29 cellular contexts compared by ENCODE assay signal in genomic region chr12:97375310-97375709, GRCh38.
DNase-seq lines count a peak whose midpoint lies in the region; ATAC-seq and TF ChIP-seq lines count a peak whose summit lies in the region.
"Had no signal": no experiment of that assay in that cellular context is flagged by ENCODE, and none has a peak within 500 bp of the region (broad histone marks: within the 10 kb centered on the region; RNA-seq: fewer than 3 reads in every experiment).

No MANE protein-coding gene starts in this region.

- H3K27me3 ChIP-seq in GM23338 (ENCODE audit: insufficient read depth), result no peaks in the 10 kb centered on the region
- H3K27me3 ChIP-seq: transverse colon had no signal

- H3K27ac Mint-ChIP-seq in GM23338, result no peak overlapping the region
- H3K27ac Mint-ChIP-seq: dendritic cell treated with granulocyte-macrophage colony-stimulating factor and Interleukin-4, amounts not matched to agents 40 ng/mL and 50 ng/mL, for 4 days; immature natural killer cell; natural killer cell treated with Interleukin-12 subunit alpha and Interleukin-12 subunit beta and Interleukin-15 and Interleukin-18, amount 100 ng/mL, for 72 hours; stimulated activated memory B cell treated with anti-CD40 and anti-IgM and Interleukin-4, amounts not matched to agents 10 μg/mL and 1 μg/mL and 100 μg/mL, for 72 hours had no signal

- H3K4me3 Mint-ChIP-seq in GM23338, result no peak overlapping the region
- H3K4me3 Mint-ChIP-seq: central memory CD8-positive, alpha-beta T cell; dendritic cell treated with granulocyte-macrophage colony-stimulating factor and Interleukin-4, amounts not matched to agents 40 ng/mL and 50 ng/mL, for 4 days; immature natural killer cell; natural killer cell treated with Interleukin-12 subunit alpha and Interleukin-12 subunit beta and Interleukin-15 and Interleukin-18, amount 100 ng/mL, for 72 hours; stimulated activated memory B cell treated with anti-CD40 and anti-IgM and Interleukin-4, amounts not matched to agents 10 μg/mL and 1 μg/mL and 100 μg/mL, for 72 hours had no signal

- H3K9me3 Mint-ChIP-seq in GM23338, result no peaks in the 10 kb centered on the region
- H3K9me3 Mint-ChIP-seq: central memory CD8-positive, alpha-beta T cell; dendritic cell treated with granulocyte-macrophage colony-stimulating factor and Interleukin-4, amounts not matched to agents 40 ng/mL and 50 ng/mL, for 4 days; natural killer cell treated with Interleukin-12 subunit alpha and Interleukin-12 subunit beta and Interleukin-15 and Interleukin-18, amount 100 ng/mL, for 72 hours; stimulated activated memory B cell treated with anti-CD40 and anti-IgM and Interleukin-4, amounts not matched to agents 10 μg/mL and 1 μg/mL and 100 μg/mL, for 72 hours had no signal

- H3K79me2 ChIP-seq in GM23338 (replicated peaks; ENCODE audit: insufficient read depth), result no peaks in the 10 kb centered on the region

- no peaks in the 10 kb centered on the region for H3K36me3 ChIP-seq in GM23338 (ENCODE audit: insufficient read depth)
- H3K36me3 ChIP-seq: transverse colon had no signal

- H3K4me1 Mint-ChIP-seq in GM23338, result peaks cover 3% of the 10 kb centered on the region; the same call in 1 of the 3 replicates
- H3K4me1 Mint-ChIP-seq: central memory CD8-positive, alpha-beta T cell; immature natural killer cell; stimulated activated memory B cell treated with anti-CD40 and anti-IgM and Interleukin-4, amounts not matched to agents 10 μg/mL and 1 μg/mL and 100 μg/mL, for 72 hours had no signal

- DNase-seq in GM23338 (ENCODE audit: low spot score) (no peak), DMS79 treated with DMSO at 0.1 percent for 48 hours (lab: John Stamatoyannopoulos, UW) (no peak), COR-L47 (lab: John Stamatoyannopoulos, UW) (no peak), GOT3 (lab: John Stamatoyannopoulos, UW) (no peak), NCI-H1694 (lab: John Stamatoyannopoulos, UW) (no peak)
- DNase-seq: activated CD4-positive, alpha-beta T cell treated with anti-CD3 and anti-CD28 coated beads, Interleukin-2, amount 50 U/mL, for 48 hours; activated CD8-positive, alpha-beta memory T cell treated with anti-CD3 and anti-CD28 coated beads, Interleukin-2, amount 50 U/mL, for 4 hours; activated naive CD4-positive, alpha-beta T cell; erythroblast; immature natural killer cell; left cardiac atrium; mammary epithelial cell; MM.1S; NCI-H1105 treated with DMSO at 0.1 percent for 48 hours; NCI-H2029 treated with DMSO at 0.1 percent for 48 hours; NCI-H526; NK-92 treated with Interleukin-12 subunit alpha and Interleukin-12 subunit beta, amount 100 ng/mL, for 24 hours; PC-3; SK-N-SH; T-helper 2 cell; transverse colon had no signal

- ATAC-seq in GM18868 (IDR thresholded peaks at IDR 0.05; ENCODE audit: unreplicated experiment) (peak; percentile 78), GM23338 (no peak), HG03439 (IDR thresholded peaks at IDR 0.05; ENCODE audit: unreplicated experiment) (peak; percentile 68)
- ATAC-seq: activated CD4-positive, CD25-positive, alpha-beta regulatory T cell treated with anti-CD3 and anti-CD28 coated beads, Interleukin-2, amount 50 U/mL, for 24 hours; left cardiac atrium; natural killer cell treated with Interleukin-12 subunit alpha and Interleukin-12 subunit beta and Interleukin-15 and Interleukin-18, amount 100 ng/mL, for 72 hours; PC-3; stimulated activated memory B cell treated with anti-CD40 and anti-IgM and Interleukin-4, amounts not matched to agents 10 μg/mL and 1 μg/mL and 100 μg/mL, for 72 hours had no signal

- H4K20me1 ChIP-seq in GM23338 (replicated peaks; ENCODE audit: insufficient read depth), result no peaks in the 10 kb centered on the region

- H3K4me3 ChIP-seq in GM23338, result no peak overlapping the region
- H3K4me3 ChIP-seq: transverse colon had no signal

- peaks cover 3% of the 10 kb centered on the region for H3K27me3 Mint-ChIP-seq in GM23338 (ENCODE audit: insufficient read depth, low read depth, poor library complexity)
- H3K27me3 Mint-ChIP-seq: central memory CD8-positive, alpha-beta T cell; dendritic cell treated with granulocyte-macrophage colony-stimulating factor and Interleukin-4, amounts not matched to agents 40 ng/mL and 50 ng/mL, for 4 days; natural killer cell treated with Interleukin-12 subunit alpha and Interleukin-12 subunit beta and Interleukin-15 and Interleukin-18, amount 100 ng/mL, for 72 hours; stimulated activated memory B cell treated with anti-CD40 and anti-IgM and Interleukin-4, amounts not matched to agents 10 μg/mL and 1 μg/mL and 100 μg/mL, for 72 hours had no signal

- no peaks in the 10 kb centered on the region for H3K36me3 Mint-ChIP-seq in GM23338 (ENCODE audit: low read depth)
- H3K36me3 Mint-ChIP-seq: immature natural killer cell; natural killer cell treated with Interleukin-12 subunit alpha and Interleukin-12 subunit beta and Interleukin-15 and Interleukin-18, amount 100 ng/mL, for 72 hours; stimulated activated memory B cell treated with anti-CD40 and anti-IgM and Interleukin-4, amounts not matched to agents 10 μg/mL and 1 μg/mL and 100 μg/mL, for 72 hours had no signal

- H3K27ac ChIP-seq in GM23338 (ENCODE audit: low read depth), result no peak overlapping the region
- H3K27ac ChIP-seq: KMS-11, transverse colon had no signal

- H3F3A ChIP-seq in GM23338 (replicated peaks; ENCODE audit: low read depth), result no peaks in the 10 kb centered on the region

- peaks cover 4% of the 10 kb centered on the region; the same call in 1 of the 2 replicates for H3K9me2 ChIP-seq in GM23338 (ENCODE audit: insufficient read depth)
- H3K9me2 ChIP-seq: SK-N-SH had no signal

- no peak overlapping the region for H3K4me2 ChIP-seq in GM23338
- H3K4me2 ChIP-seq: KMS-11, SK-N-SH had no signal

- H3K4me1 ChIP-seq in GM23338 (ENCODE audit: insufficient read depth), result no peaks in the 10 kb centered on the region
- H3K4me1 ChIP-seq: transverse colon had no signal

- peak overlapping the region; percentile 15 for H2AFZ ChIP-seq in GM23338

- TF ChIP-seq CTCF in GM23338 (conservative IDR thresholded peaks at IDR 0.05; ENCODE audit: low read depth in 2 of 2), result no peak

TF ChIP-seq in GM23338, 12 proteins besides CTCF, POLR2A, EP300 and RAD21 (continues in another document):
- TF ChIP-seq ZNF331 (CRISPR knock-in tag; IDR thresholded peaks at IDR 0.05; ENCODE audit: low read depth) (no peak), ZNF114 (CRISPR knock-in tag; IDR thresholded peaks at IDR 0.05) (no peak), EZH2 (IDR thresholded peaks at IDR 0.05; ENCODE audit: low read depth, unreplicated experiment) (no peak), JUNB (IDR thresholded peaks at IDR 0.05; ENCODE audit: unreplicated experiment) (no peak), EZH2phosphoT487 (IDR thresholded peaks at IDR 0.05; ENCODE audit: unreplicated experiment) (no peak), STAT1 (IDR thresholded peaks at IDR 0.05; ENCODE audit: unreplicated experiment) (no peak), POLR2AphosphoS5 (IDR thresholded peaks at IDR 0.05; ENCODE audit: low read depth) (no peak), NANOG (IDR thresholded peaks at IDR 0.05; ENCODE audit: borderline replicate concordance) (no peak), CREB1 (CRISPR knock-in tag; IDR thresholded peaks at IDR 0.05; ENCODE audit: low read depth) (no peak)
- TF ChIP-seq, protein P1, sequence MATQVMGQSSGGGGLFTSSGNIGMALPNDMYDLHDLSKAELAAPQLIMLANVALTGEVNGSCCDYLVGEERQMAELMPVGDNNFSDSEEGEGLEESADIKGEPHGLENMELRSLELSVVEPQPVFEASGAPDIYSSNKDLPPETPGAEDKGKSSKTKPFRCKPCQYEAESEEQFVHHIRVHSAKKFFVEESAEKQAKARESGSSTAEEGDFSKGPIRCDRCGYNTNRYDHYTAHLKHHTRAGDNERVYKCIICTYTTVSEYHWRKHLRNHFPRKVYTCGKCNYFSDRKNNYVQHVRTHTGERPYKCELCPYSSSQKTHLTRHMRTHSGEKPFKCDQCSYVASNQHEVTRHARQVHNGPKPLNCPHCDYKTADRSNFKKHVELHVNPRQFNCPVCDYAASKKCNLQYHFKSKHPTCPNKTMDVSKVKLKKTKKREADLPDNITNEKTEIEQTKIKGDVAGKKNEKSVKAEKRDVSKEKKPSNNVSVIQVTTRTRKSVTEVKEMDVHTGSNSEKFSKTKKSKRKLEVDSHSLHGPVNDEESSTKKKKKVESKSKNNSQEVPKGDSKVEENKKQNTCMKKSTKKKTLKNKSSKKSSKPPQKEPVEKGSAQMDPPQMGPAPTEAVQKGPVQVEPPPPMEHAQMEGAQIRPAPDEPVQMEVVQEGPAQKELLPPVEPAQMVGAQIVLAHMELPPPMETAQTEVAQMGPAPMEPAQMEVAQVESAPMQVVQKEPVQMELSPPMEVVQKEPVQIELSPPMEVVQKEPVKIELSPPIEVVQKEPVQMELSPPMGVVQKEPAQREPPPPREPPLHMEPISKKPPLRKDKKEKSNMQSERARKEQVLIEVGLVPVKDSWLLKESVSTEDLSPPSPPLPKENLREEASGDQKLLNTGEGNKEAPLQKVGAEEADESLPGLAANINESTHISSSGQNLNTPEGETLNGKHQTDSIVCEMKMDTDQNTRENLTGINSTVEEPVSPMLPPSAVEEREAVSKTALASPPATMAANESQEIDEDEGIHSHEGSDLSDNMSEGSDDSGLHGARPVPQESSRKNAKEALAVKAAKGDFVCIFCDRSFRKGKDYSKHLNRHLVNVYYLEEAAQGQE (IDR thresholded peaks at IDR 0.05; ENCODE audit: unreplicated experiment), result no peak
- TF ChIP-seq, protein P2, sequence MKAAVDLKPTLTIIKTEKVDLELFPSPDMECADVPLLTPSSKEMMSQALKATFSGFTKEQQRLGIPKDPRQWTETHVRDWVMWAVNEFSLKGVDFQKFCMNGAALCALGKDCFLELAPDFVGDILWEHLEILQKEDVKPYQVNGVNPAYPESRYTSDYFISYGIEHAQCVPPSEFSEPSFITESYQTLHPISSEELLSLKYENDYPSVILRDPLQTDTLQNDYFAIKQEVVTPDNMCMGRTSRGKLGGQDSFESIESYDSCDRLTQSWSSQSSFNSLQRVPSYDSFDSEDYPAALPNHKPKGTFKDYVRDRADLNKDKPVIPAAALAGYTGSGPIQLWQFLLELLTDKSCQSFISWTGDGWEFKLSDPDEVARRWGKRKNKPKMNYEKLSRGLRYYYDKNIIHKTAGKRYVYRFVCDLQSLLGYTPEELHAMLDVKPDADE (IDR thresholded peaks at IDR 0.05), result no peak
